ENCODE assay signal across 12 cellular contexts in genomic region chr4:53132117-53132889, GRCh38.
A peak's percentile ranks its signal among the peaks of the same experiment; 100 is the strongest.
DNase-seq lines count a peak whose midpoint lies in the region; ATAC-seq, FAIRE-seq and TF ChIP-seq lines count a peak whose summit lies in the region.
"Had no signal": no experiment of that assay in that cellular context is flagged by ENCODE, and none has a peak within 500 bp of the region (broad histone marks: within the 10 kb centered on the region; RNA-seq: fewer than 3 reads in every experiment).

No MANE protein-coding gene starts in this region.

- DNase-seq in GM12891 (ENCODE audit: insufficient read length, low spot score) = no peak
- DNase-seq in fibroblast of peridontal ligament (ENCODE audit: extremely low read depth) = peak; percentile 89
- DNase-seq in kidney tubule cell (ENCODE audit: low spot score) = no peak
- DNase-seq in lower leg skin (ENCODE audit: low spot score in 2 of 2) = no peak
- no peak for DNase-seq in Karpas-422
- DNase-seq: Caco-2, foreskin fibroblast, Kasumi-1, NCI-H2171 treated with DMSO at 0.1 percent for 48 hours had no signal

- H3K36me3 ChIP-seq in Karpas-422 (ENCODE audit: insufficient read depth, low read length) = no peaks in the 10 kb centered on the region

- no peak overlapping the region for H3K9ac ChIP-seq in Karpas-422 (ENCODE audit: low read length)

- H4K20me1 ChIP-seq in Karpas-422 (ENCODE audit: insufficient read depth, low read depth, low read length) = no peaks in the 10 kb centered on the region

- no peak overlapping the region for H2AFZ ChIP-seq in Karpas-422 (ENCODE audit: low read length)

- H3K27ac ChIP-seq in Karpas-422 (ENCODE audit: low read length) = no peak overlapping the region

- TF ChIP-seq CTCF in lower leg skin (IDR thresholded peaks at IDR 0.05) = no peak

- H3K4me1 ChIP-seq in Karpas-422 (ENCODE audit: low read length) = no peaks in the 10 kb centered on the region
- H3K4me1 ChIP-seq: Caco-2 had no signal

- H3K4me2 ChIP-seq in Karpas-422 (ENCODE audit: low read depth, low read length, poor library complexity, severe bottlenecking) = no peak overlapping the region

- peak; percentile 61 for FAIRE-seq in GM12891 (lab: Jason Lieb, UNC)

- TF ChIP-seq POLR2A in GM12891 (IDR thresholded peaks at IDR 0.05; ENCODE audit: low read depth, low read length) = no peak
- TF ChIP-seq POLR2A in lower leg skin (IDR thresholded peaks at IDR 0.05) = no peak

- H3K9me3 ChIP-seq in Karpas-422 (ENCODE audit: low read length) = no peaks in the 10 kb centered on the region
- H3K9me3 ChIP-seq: Caco-2 had no signal

- H3K9me2 ChIP-seq in Karpas-422 (replicated peaks; ENCODE audit: insufficient read depth, low read length) = no peaks in the 10 kb centered on the region

- no peaks in the 10 kb centered on the region for H3K27me3 ChIP-seq in Karpas-422 (ENCODE audit: low read length)

- WGBS in lower leg skin, 2 donors = 33 to 44% methylated on average over 4 of the region's 4 CpGs

- ATAC-seq in GM18858 (IDR thresholded peaks at IDR 0.05; ENCODE audit: unreplicated experiment) (peak; percentile 64), HG03378 (IDR thresholded peaks at IDR 0.05; ENCODE audit: unreplicated experiment) (peak; percentile 76), GM21381 (IDR thresholded peaks at IDR 0.05; ENCODE audit: unreplicated experiment) (no peak)

- intact Hi-C loops in lower leg skin (cut with DNase I; ENCODE audit: low total_unique reads) = no loop called here

- H3K79me2 ChIP-seq in Karpas-422 (ENCODE audit: low read length) = no peaks in the 10 kb centered on the region

- no peak overlapping the region for H3K4me3 ChIP-seq in lower leg skin (ENCODE audit: low read depth, poor library complexity, severe bottlenecking)
- no peak overlapping the region for H3K4me3 ChIP-seq in Karpas-422 (ENCODE audit: low read length)

TF ChIP-seq in GM12891, 5 proteins besides CTCF, POLR2A, EP300 and RAD21:
- no peak for TF ChIP-seq PAX5 (IDR thresholded peaks at IDR 0.05; ENCODE audit: insufficient read depth, low read length, severe bottlenecking)
- no peak for TF ChIP-seq POU2F2 (IDR thresholded peaks at IDR 0.05; ENCODE audit: low read depth, low read length)
- no peak for TF ChIP-seq TAF1 (IDR thresholded peaks at IDR 0.05; ENCODE audit: low read depth, low read length)
- no peak for TF ChIP-seq SPI1 (IDR thresholded peaks at IDR 0.05; ENCODE audit: low read depth, low read length)
- no peak for TF ChIP-seq POLR2AphosphoS5 (IDR thresholded peaks at IDR 0.05; ENCODE audit: low read depth, low read length)
